ENCODE assay signal across 7 cellular contexts in genomic region chr3:190424478-190425439, GRCh38. TPM values are rescaled to one million over a fixed set of nuclear protein-coding genes. Genes with fewer than 3 reads are reported as not detected.
DNase-seq lines count a peak whose midpoint lies in the region; TF ChIP-seq lines count a peak whose summit lies in the region.

No MANE protein-coding gene starts in this region.

- H3K9me3 ChIP-seq in HAP-1 (no peaks in the 10 kb centered on the region), right atrium auricular region (no peaks in the 10 kb centered on the region), smooth muscle cell (replicated peaks; ENCODE audit: low read depth) (no peaks in the 10 kb centered on the region)

- DNase-seq in HAP-1 (ENCODE audit: low spot score in 2 of 2) (peak; percentile 54 to 69), SHP77 treated with DMSO at 0.1 percent for 48 hours (lab: John Stamatoyannopoulos, UW) (peak; percentile 2), amygdala (lab: John Stamatoyannopoulos, UW) (peak in 34 of 56 donors; percentile 1 to 40 (median 8)), right atrium auricular region (ENCODE audit: low spot score) (no peak), smooth muscle cell (lab: John Stamatoyannopoulos, UW; ENCODE audit: unreplicated experiment) (peak; percentile 1)

- H3K4me2 ChIP-seq in smooth muscle cell, result no peak overlapping the region

- no peaks in the 10 kb centered on the region for H3K79me2 ChIP-seq in smooth muscle cell (ENCODE audit: low read depth)

- H3K4me1 ChIP-seq in HAP-1 (no peaks in the 10 kb centered on the region), right atrium auricular region (no peaks in the 10 kb centered on the region), smooth muscle cell (ENCODE audit: low read depth) (no peaks in the 10 kb centered on the region)

- no peaks in the 10 kb centered on the region for H3F3A ChIP-seq in smooth muscle cell (ENCODE audit: low read depth)

- H3K27ac ChIP-seq in right atrium auricular region (no peak overlapping the region), smooth muscle cell (ENCODE audit: low read depth) (no peak overlapping the region)

- no peaks in the 10 kb centered on the region for H3K36me3 ChIP-seq in HAP-1 (replicated peaks)
- H3K36me3 ChIP-seq in right atrium auricular region, result no peaks in the 10 kb centered on the region
- H3K36me3 ChIP-seq in smooth muscle cell (ENCODE audit: low read depth), result no peaks in the 10 kb centered on the region

- H2AFZ ChIP-seq in smooth muscle cell (ENCODE audit: low read depth), result no peak overlapping the region

- H3K27me3 ChIP-seq in HAP-1 (ENCODE audit: low read depth), result peaks cover 8% of the 10 kb centered on the region
- H3K27me3 ChIP-seq in right atrium auricular region, result no peaks in the 10 kb centered on the region
- no peaks in the 10 kb centered on the region for H3K27me3 ChIP-seq in smooth muscle cell (ENCODE audit: low read depth)

- no peak overlapping the region for H3K9ac ChIP-seq in smooth muscle cell (ENCODE audit: low read depth)

- WGBS in smooth muscle cell (ENCODE audit: low lambda C conversion rate), result 39% methylated on average over 16 of the region's 16 CpGs

- H4K20me1 ChIP-seq in smooth muscle cell (ENCODE audit: low read depth), result no peaks in the 10 kb centered on the region

- in situ Hi-C loops in HAP-1 (cut with MboI; ENCODE audit: low sequenced_read_pairs), result loop anchor here (25.0 kb wide), 1 partner anchor 462 kb away; no protein-coding TSS in a partner anchor

- no peak overlapping the region for H3K4me3 ChIP-seq in HAP-1
- H3K4me3 ChIP-seq in right atrium auricular region, result no peak overlapping the region
- H3K4me3 ChIP-seq in smooth muscle cell, result no peak overlapping the region

- TF ChIP-seq CTCF in GM12872 (IDR thresholded peaks at IDR 0.05; ENCODE audit: insufficient read depth, low read depth, low read length), result peak; percentile 55
- peak; percentile 65 for TF ChIP-seq CTCF in LNCAP (IDR thresholded peaks at IDR 0.05)
- peak; percentile 55 to 72 for TF ChIP-seq CTCF in right atrium auricular region (IDR thresholded peaks at IDR 0.05)
- peak; percentile 69 for TF ChIP-seq CTCF in smooth muscle cell (IDR thresholded peaks at IDR 0.05; ENCODE audit: borderline replicate concordance, insufficient read depth, poor library complexity, severe bottlenecking)

RNA-seq across cellular contexts. Expression of gene TMEM207, which starts 24.9 kb away (rescaled TPM):
- total RNA-seq in right atrium auricular region (not detected), smooth muscle cell (not detected in 2 replicates)
- not detected in 2 replicates for polyA plus RNA-seq in smooth muscle cell

RNA-seq across cellular contexts. Expression of gene CLDN16, which starts 36.8 kb away (rescaled TPM):
- total RNA-seq in right atrium auricular region (under 1 TPM in 1 of 2 donors, not detected in 1; 0.16 TPM), smooth muscle cell (0.13 and 0.45 TPM in 2 replicates)
- polyA plus RNA-seq in smooth muscle cell, result 0.40 TPM in 1 of 2 replicates, not detected in the other
